Comparison of ENCODE assay signal across 11 cellular contexts in the genomic region with DNA sequence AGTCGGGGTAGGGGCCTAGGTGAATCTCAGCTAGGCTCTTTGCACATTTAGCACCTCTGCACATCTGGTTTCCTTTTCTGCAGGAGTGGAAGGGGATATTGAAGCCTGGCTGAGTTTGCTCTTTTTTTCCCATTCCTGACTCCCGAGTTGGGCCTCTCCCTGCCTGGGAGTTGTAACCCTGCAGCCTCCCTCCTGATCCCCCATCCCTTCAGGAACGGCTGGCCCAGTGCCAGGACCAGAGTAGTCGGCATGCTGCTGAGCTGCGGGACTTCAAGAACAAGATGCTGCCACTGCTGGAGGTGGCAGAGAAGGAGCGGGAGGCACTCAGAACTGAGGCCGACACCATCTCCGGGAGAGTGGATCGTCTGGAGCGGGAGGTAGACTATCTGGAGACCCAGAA. TPM values are rescaled to one million over a fixed set of nuclear protein-coding genes. Genes with fewer than 3 reads are reported as not detected.
A peak's percentile ranks its signal among the peaks of the same experiment; 100 is the strongest.
DNase-seq lines count a peak whose midpoint lies in the region; ATAC-seq, FAIRE-seq and TF ChIP-seq lines count a peak whose summit lies in the region.
"Had no signal": no experiment of that assay in that cellular context is flagged by ENCODE, and none has a peak within 500 bp of the region (broad histone marks: within the 10 kb centered on the region; RNA-seq: fewer than 3 reads in every experiment).

No MANE protein-coding gene starts in this region.

- H3K9ac ChIP-seq in SK-N-SH = no peak overlapping the region
- peak overlapping the region in 1 of 4 experiments; percentile 4; a peak in 1 of 7 replicates for H3K9ac ChIP-seq in H1 (replicated peaks in 1 of 4; ENCODE audit: extremely low read depth in 1 of 4, low read depth in 3 of 4, low read length in 3 of 4)
- H3K9ac ChIP-seq in mucosa of stomach (ENCODE audit: low read length) = peak overlapping the region; percentile 50

- H3K4me1 Mint-ChIP-seq in activated T-helper 17 cell treated with anti-CD3 and anti-CD28 coated beads, Interleukin-2, amount 50 U/mL, for 72 hours = peaks cover 20% of the 10 kb centered on the region

- H3K79me2 ChIP-seq in SK-N-SH (ENCODE audit: insufficient read depth) = no peaks in the 10 kb centered on the region
- peaks cover 0 to 15% of the 10 kb centered on the region in 2 experiments; a peak in 2 of 4 replicates for H3K79me2 ChIP-seq in H1 (ENCODE audit: control insufficient read depth in 1 of 2, insufficient read depth in 2 of 2, low read length in 2 of 2)
- H3K79me2 ChIP-seq in OCI-LY7 (ENCODE audit: insufficient read depth, low read depth, low read length) = no peaks in the 10 kb centered on the region

- H3K27ac Mint-ChIP-seq in activated T-helper 17 cell treated with anti-CD3 and anti-CD28 coated beads, Interleukin-2, amount 50 U/mL, for 72 hours = no peak overlapping the region

- H3K4me2 ChIP-seq in SK-N-SH (peak overlapping the region; percentile 87; the same call in 1 of the 2 replicates), H1 (ENCODE audit: insufficient read depth in 1 of 2, low read depth in 2 of 2, low read length in 2 of 2) (peak overlapping the region; percentile 53 to 69), OCI-LY7 (ENCODE audit: low read length) (no peak overlapping the region)

- peak overlapping the region; percentile 94; the same call in 1 of the 2 replicates for H2AK5ac ChIP-seq in H1 (ENCODE audit: low read depth, low read length)

- no peaks in the 10 kb centered on the region for H4K20me1 ChIP-seq in SK-N-SH (ENCODE audit: insufficient read depth)
- H4K20me1 ChIP-seq in H1 (replicated peaks in 1 of 2; ENCODE audit: control insufficient read depth in 1 of 2, insufficient read depth in 2 of 2, low read length in 2 of 2) = no peaks in the 10 kb centered on the region
- no peaks in the 10 kb centered on the region for H4K20me1 ChIP-seq in OCI-LY7 (ENCODE audit: insufficient read depth, low read length)

- no TSS peak for BruUV-seq in OCI-LY7 (replicated peaks; lab: Mats Ljungman, UMichigan)

- no peaks in the 10 kb centered on the region for H3K27me3 ChIP-seq in SK-N-SH (ENCODE audit: insufficient read depth)
- H3K27me3 ChIP-seq in H1 (replicated peaks in 1 of 4; ENCODE audit: control insufficient read depth in 3 of 4, extremely low read depth in 1 of 4, insufficient read depth in 3 of 4, low read length in 3 of 4) = no peaks in the 10 kb centered on the region; a peak in 1 of 7 replicates
- no peaks in the 10 kb centered on the region for H3K27me3 ChIP-seq in mucosa of stomach (ENCODE audit: control insufficient read depth, insufficient read depth, low read length)

- H2AFZ ChIP-seq in SK-N-SH (ENCODE audit: low read depth) (no peak overlapping the region), H1 (ENCODE audit: low read length) (no peak overlapping the region), OCI-LY7 (ENCODE audit: low read length) (no peak overlapping the region)

- FAIRE-seq in H1 (lab: Jason Lieb, UNC) = no peak
- FAIRE-seq: endothelial cell of umbilical vein, GM19239 had no signal

- H4K8ac ChIP-seq in H1 (ENCODE audit: extremely low read depth, insufficient read depth, low read length) = no peak overlapping the region

- peak overlapping the region in 1 of 2 experiments; percentile 58; a peak in 1 of 4 replicates for H3K4me3 ChIP-seq in SK-N-SH (ENCODE audit: low read depth in 2 of 2, low read length in 1 of 2)
- H3K4me3 ChIP-seq in H1 (ENCODE audit: extremely low read depth in 1 of 4, insufficient read depth in 2 of 4, low read depth in 3 of 4, low read length in 4 of 4) = peak overlapping the region in 3 of 4 experiments; percentile 8 to 48 (median 20); a peak in 4 of 8 replicates
- no peak overlapping the region for H3K4me3 ChIP-seq in mucosa of stomach (ENCODE audit: low read length)
- H3K4me3 ChIP-seq in urinary bladder (ENCODE audit: low read depth, low read length) = peak overlapping the region; percentile 33
- H3K4me3 ChIP-seq in OCI-LY7 (ENCODE audit: low read depth, low read length, poor library complexity, severe bottlenecking) = no peak overlapping the region

- H4K91ac ChIP-seq in H1 (replicated peaks; ENCODE audit: insufficient read length, low read length) = peak overlapping the region; percentile 82

- H3F3A ChIP-seq in SK-N-SH (replicated peaks; ENCODE audit: insufficient read depth) = peaks cover 21% of the 10 kb centered on the region

- TF ChIP-seq RAD21 in SK-N-SH (IDR thresholded peaks at IDR 0.05; ENCODE audit: low read length) = no peak
- no peak for TF ChIP-seq RAD21 in H1 (IDR thresholded peaks at IDR 0.05 in 1 of 2, conservative IDR thresholded peaks at IDR 0.05 in 1 of 2; ENCODE audit: low read depth in 2 of 2, low read length in 2 of 2)

- no peak overlapping the region for H3K4me3 Mint-ChIP-seq in activated T-helper 17 cell treated with anti-CD3 and anti-CD28 coated beads, Interleukin-2, amount 50 U/mL, for 72 hours

- POLR2A ChIA-PET in SK-N-SH (lab: Yijun Ruan, JAX) (no interaction called here), H1 (lab: Charles Lee; ENCODE audit: partially characterized antibody) (interaction anchor here (0.8 kb wide), 1 partner anchor 108 kb away, joined by 3 read pairs; no protein-coding TSS in a partner anchor), OCI-LY7 (lab: Charles Lee) (no interaction called here)

- H3K36me3 Mint-ChIP-seq in activated T-helper 17 cell treated with anti-CD3 and anti-CD28 coated beads, Interleukin-2, amount 50 U/mL, for 72 hours (ENCODE audit: low read depth) = peaks cover 18% of the 10 kb centered on the region

- 71% methylated on average over 9 of the region's 10 CpGs for WGBS in SK-N-SH (ENCODE audit: low lambda C conversion rate)
- WGBS in H1 (ENCODE audit: extremely low coverage in 1 of 2, insufficient coverage in 1 of 2, insufficient read length in 1 of 2, insufficient replicate concordance in 2 of 2, low coverage in 1 of 2, low lambda C conversion rate in 2 of 2, missing lambda C conversion rate in 1 of 2), 2 experiments = 76% methylated on average over 10 of the region's 10 CpGs; no CpG with 5 or more reads in 1 of the 2 experiments
- WGBS in urinary bladder = 24% methylated on average over 10 of the region's 10 CpGs

- no peak overlapping the region for H3K23ac ChIP-seq in H1 (ENCODE audit: insufficient read length)

- H3K9me2 ChIP-seq in SK-N-SH = no peaks in the 10 kb centered on the region
- no peaks in the 10 kb centered on the region for H3K9me2 ChIP-seq in OCI-LY7 (ENCODE audit: insufficient read depth, low read length)

- H3K4me1 ChIP-seq in SK-N-SH (ENCODE audit: control insufficient read depth in 1 of 2, insufficient read depth in 2 of 2, low read depth in 1 of 2, low read length in 1 of 2) (peaks cover 37 to 54% of the 10 kb centered on the region in 2 experiments), H1 (replicated peaks in 1 of 4; ENCODE audit: control insufficient read depth in 3 of 4, insufficient read depth in 4 of 4, low read length in 3 of 4) (peaks cover 14 to 51% (median 27%) of the 10 kb centered on the region in 4 experiments), mucosa of stomach (ENCODE audit: control insufficient read depth, insufficient read depth, low read length) (peaks cover 22% of the 10 kb centered on the region), urinary bladder (ENCODE audit: insufficient read depth) (no peaks in the 10 kb centered on the region), OCI-LY7 (ENCODE audit: insufficient read depth, low read length, poor library complexity, severe bottlenecking) (peaks cover 17% of the 10 kb centered on the region)

- H4K5ac ChIP-seq in H1 (ENCODE audit: insufficient read length, low read depth, low read length) = peak overlapping the region; percentile 32

- CTCF ChIA-PET in SK-N-SH (lab: Yijun Ruan, JAX) = interaction anchor here (0.9 to 7.9 kb wide), 9 partner anchors 13 to 576 kb away, joined by 3 to 104 read pairs (median 8); no protein-coding TSS in a partner anchor
- CTCF ChIA-PET in H1 (lab: Charles Lee; ENCODE audit: partially characterized antibody) = interaction anchor here (0.8 to 4.0 kb wide), 15 partner anchors 22 to 306 kb away, joined by 3 to 23 read pairs (median 9); no protein-coding TSS in a partner anchor
- CTCF ChIA-PET in OCI-LY7 (lab: Charles Lee; ENCODE audit: unreplicated experiment) = no interaction called here

- H3K9me3 ChIP-seq in SK-N-SH = no peaks in the 10 kb centered on the region
- H3K9me3 ChIP-seq in H1 (ENCODE audit: insufficient read depth in 2 of 2, low read depth in 1 of 2, low read length in 1 of 2) = peaks cover 5 to 6% of the 10 kb centered on the region in 2 experiments; a peak in 2 of 4 replicates
- H3K9me3 ChIP-seq in mucosa of stomach (ENCODE audit: control insufficient read depth, low read length) = no peaks in the 10 kb centered on the region
- H3K9me3 ChIP-seq in OCI-LY7 (ENCODE audit: low read length) = no peaks in the 10 kb centered on the region

- no peak for TF ChIP-seq EP300 in SK-N-SH (IDR thresholded peaks at IDR 0.05; ENCODE audit: borderline replicate concordance in 1 of 2, low read depth in 1 of 2, low read length in 1 of 2)
- TF ChIP-seq EP300 in H1 (IDR thresholded peaks at IDR 0.05; ENCODE audit: borderline replicate concordance in 1 of 2, low read depth in 2 of 2, low read length in 2 of 2) = no peak

- TF ChIP-seq CTCF in SK-N-SH (IDR thresholded peaks at IDR 0.05) (no peak), H1 (IDR thresholded peaks at IDR 0.05; ENCODE audit: control extremely low read depth in 1 of 3, insufficient read depth in 1 of 3, low read depth in 1 of 3, low read length in 3 of 3) (no peak), OCI-LY7 (conservative IDR thresholded peaks at IDR 0.05; ENCODE audit: low read length) (no peak)

- peak overlapping the region; percentile 77; the same call in 1 of the 2 replicates for H2BK5ac ChIP-seq in H1 (ENCODE audit: low read depth, low read length)

- H3K27ac ChIP-seq in SK-N-SH (ENCODE audit: low read depth in 2 of 2, low read length in 1 of 2) = peak overlapping the region in 1 of 2 experiments; percentile 96; a peak in 1 of 4 replicates
- H3K27ac ChIP-seq in H1 (ENCODE audit: low read depth, low read length) = no peak overlapping the region
- H3K27ac ChIP-seq in urinary bladder (ENCODE audit: low read depth) = peak overlapping the region; percentile 55
- no peak overlapping the region for H3K27ac ChIP-seq in OCI-LY7 (ENCODE audit: low read depth, low read length, poor library complexity, severe bottlenecking)

- intact Hi-C loops in OCI-LY7 (cut with micrococcal nuclease; ENCODE audit: unreplicated experiment) = no loop called here

- peaks cover 4% of the 10 kb centered on the region in 2 experiments for H3K36me3 ChIP-seq in SK-N-SH (replicated peaks in 1 of 2; ENCODE audit: control insufficient read depth in 1 of 2, insufficient read depth in 2 of 2, low read length in 1 of 2)
- peaks cover 0 to 15% (median 2%) of the 10 kb centered on the region in 4 experiments; a peak in 4 of 8 replicates for H3K36me3 ChIP-seq in H1 (ENCODE audit: control insufficient read depth in 2 of 4, insufficient read depth in 4 of 4, low read length in 3 of 4)
- H3K36me3 ChIP-seq in mucosa of stomach (ENCODE audit: control insufficient read depth, insufficient read depth, low read length) = no peaks in the 10 kb centered on the region
- no peaks in the 10 kb centered on the region for H3K36me3 ChIP-seq in urinary bladder (ENCODE audit: insufficient read depth)
- peaks cover 8% of the 10 kb centered on the region for H3K36me3 ChIP-seq in OCI-LY7 (ENCODE audit: insufficient read depth, low read length)

- peak overlapping the region; percentile 92 for H2BK20ac ChIP-seq in H1 (ENCODE audit: low read length)

- peaks cover 6% of the 10 kb centered on the region; the same call in 1 of the 2 replicates for H3K79me1 ChIP-seq in H1 (ENCODE audit: low read depth, low read length)

- no peaks in the 10 kb centered on the region for H3K9me3 Mint-ChIP-seq in activated T-helper 17 cell treated with anti-CD3 and anti-CD28 coated beads, Interleukin-2, amount 50 U/mL, for 72 hours

- H3K27me3 Mint-ChIP-seq in activated T-helper 17 cell treated with anti-CD3 and anti-CD28 coated beads, Interleukin-2, amount 50 U/mL, for 72 hours = no peaks in the 10 kb centered on the region

- H3K23me2 ChIP-seq in H1 (ENCODE audit: low read depth, low read length) = peaks cover 2% of the 10 kb centered on the region; the same call in 1 of the 2 replicates

- H3K14ac ChIP-seq in H1 (ENCODE audit: insufficient read length) = no peak overlapping the region

- TF ChIP-seq POLR2A in H1 (IDR thresholded peaks at IDR 0.05; ENCODE audit: control extremely low read depth in 1 of 2, low read depth in 2 of 2, low read length in 2 of 2) = no peak

- H3K4ac ChIP-seq in H1 (replicated peaks; ENCODE audit: insufficient read length, low read depth, low read length) = peak overlapping the region; percentile 49

- peak overlapping the region; percentile 92 for H3K18ac ChIP-seq in H1 (ENCODE audit: extremely low read depth, low read length)

- peak overlapping the region; percentile 70; the same call in 1 of the 2 replicates for H2BK12ac ChIP-seq in H1 (ENCODE audit: low read depth, low read length)

- H2BK120ac ChIP-seq in H1 (replicated peaks; ENCODE audit: low read depth, low read length) = peak overlapping the region; percentile 21

- H3K56ac ChIP-seq in H1 (replicated peaks; ENCODE audit: insufficient read length, low read depth, low read length) = no peak overlapping the region

- H2BK15ac ChIP-seq in H1 (ENCODE audit: low read length) = no peak overlapping the region

- DNase-seq in SK-N-SH (no peak), H1 (ENCODE audit: low read depth in 1 of 2, low spot score in 2 of 2) (no peak), NK-92 (lab: John Stamatoyannopoulos, UW; ENCODE audit: unreplicated experiment) (no peak), OCI-LY7 (ENCODE audit: low spot score) (no peak)
- DNase-seq: NCI-H774 had no signal

- ATAC-seq in SK-N-SH treated with all-trans-retinoic acid at 6 μM for 48 hours = no peak
- ATAC-seq in activated T-helper 17 cell treated with anti-CD3 and anti-CD28 coated beads, Interleukin-2, amount 50 U/mL, for 72 hours (replicated peaks) = no peak

RNA-seq across cellular contexts. Expression of a gene that starts 0.8 kb away (rescaled TPM):
- polyA plus RNA-seq in SK-N-SH (2012; rRNA removed) (26.1 and 28.3 TPM in 2 replicates), H1 (2011; rRNA removed) (72.1 and 72.3 TPM in 2 replicates), urinary bladder (144 TPM)
- polyA plus RNA-seq in SK-N-SH (2012; cell fraction: cytosol; rRNA removed) = 20.6 and 25.1 TPM in 2 replicates
- 13.4 and 19.7 TPM in 2 replicates for polyA plus RNA-seq in SK-N-SH (2012; cell fraction: nucleus; rRNA removed)
- total RNA-seq in H1 (2021; fragmentation: NEBNext Ultra II Directional; extraction: Animal tissue kit (Norgen Biotek cat#: 25700)) = 55.3 and 56.0 TPM in 2 replicates
- polyA plus RNA-seq in H1 (2011; cell fraction: cytosol; rRNA removed) = 59.2 TPM
- 50.6 TPM for polyA plus RNA-seq in H1 (2011; cell fraction: nucleus; rRNA removed)
- polyA plus RNA-seq in H1 (2012, experiment 1 of 2) = 79.9 to 91.4 TPM (median 85.9 TPM) in 4 replicates
- polyA plus RNA-seq in H1 (2012, experiment 2 of 2) = 108 TPM
- polyA plus RNA-seq in H1 (2013, experiment 1 of 2) = 129 TPM
- 127 TPM for polyA plus RNA-seq in H1 (2013, experiment 2 of 2)
- polyA minus RNA-seq in H1 (2011; rRNA and poly(A)+ RNA removed) = 44.8 and 47.2 TPM in 2 replicates
- polyA minus RNA-seq in H1 (2011; cell fraction: cytosol; rRNA and poly(A)+ RNA removed) = 24.4 TPM
- polyA minus RNA-seq in H1 (2011; cell fraction: nucleus; rRNA and poly(A)+ RNA removed) = 13.5 TPM
- total RNA-seq in urinary bladder (206 TPM), OCI-LY7 (2022) (0.34 and 0.35 TPM in 2 replicates)
- under 1 TPM; 0.13 to 0.40 TPM for total RNA-seq in activated T-helper 17 cell treated with anti-CD3 and anti-CD28 coated beads, Interleukin-2, amount 50 U/mL, for 72 hours
- 0.21 and 0.44 TPM in 2 replicates for total RNA-seq in OCI-LY7 (2014; rRNA removed; shearing (Covaris generic))

RNA-seq across cellular contexts. Expression of a gene that starts 51.0 kb away (rescaled TPM):
- polyA plus RNA-seq in SK-N-SH (2012; rRNA removed) (7.1 and 10.1 TPM in 2 replicates), H1 (2011; rRNA removed) (40.4 and 46.2 TPM in 2 replicates), urinary bladder (23.5 TPM)
- polyA plus RNA-seq in SK-N-SH (2012; cell fraction: cytosol; rRNA removed) = 7.2 and 8.1 TPM in 2 replicates
- 10.4 and 18.9 TPM in 2 replicates for polyA plus RNA-seq in SK-N-SH (2012; cell fraction: nucleus; rRNA removed)
- total RNA-seq in H1 (2021; fragmentation: NEBNext Ultra II Directional; extraction: Animal tissue kit (Norgen Biotek cat#: 25700)) = 63.0 and 64.3 TPM in 2 replicates
- polyA plus RNA-seq in H1 (2011; cell fraction: cytosol; rRNA removed) = 29.4 TPM
- 45.2 TPM for polyA plus RNA-seq in H1 (2011; cell fraction: nucleus; rRNA removed)
- polyA plus RNA-seq in H1 (2012, experiment 1 of 2) = 21.2 to 32.8 TPM (median 26.6 TPM) in 4 replicates
- 3.0 TPM for polyA plus RNA-seq in H1 (2012, experiment 2 of 2)
- polyA plus RNA-seq in H1 (2013, experiment 1 of 2) = 20.3 TPM
- polyA plus RNA-seq in H1 (2013, experiment 2 of 2) = 19.9 TPM
- polyA minus RNA-seq in H1 (2011; rRNA and poly(A)+ RNA removed) = 191 and 223 TPM in 2 replicates
- 62.8 TPM for polyA minus RNA-seq in H1 (2011; cell fraction: cytosol; rRNA and poly(A)+ RNA removed)
- 55.2 TPM for polyA minus RNA-seq in H1 (2011; cell fraction: nucleus; rRNA and poly(A)+ RNA removed)
- total RNA-seq in urinary bladder (41.7 TPM), OCI-LY7 (2022) (50.2 and 52.6 TPM in 2 replicates)
- 10 to 100 TPM; 44.4 to 71.0 TPM for total RNA-seq in activated T-helper 17 cell treated with anti-CD3 and anti-CD28 coated beads, Interleukin-2, amount 50 U/mL, for 72 hours
- total RNA-seq in OCI-LY7 (2014; rRNA removed; shearing (Covaris generic)) = 17.3 and 20.4 TPM in 2 replicates

Comparison
In these comparisons a context has a peak if more than half of its experiments do, and no peak if none do; other contexts are left out.
1. H3K4me3 ChIP-seq: peak in H1 (3 of 4) and urinary bladder (single experiment); none in mucosa of stomach (single experiment) and OCI-LY7 (single experiment).
2. RNA of a gene that starts 0.8 kb away (total RNA-seq): 206 TPM in urinary bladder (single experiment) and 55.3 to 56.0 TPM in H1; 0.21 to 0.44 TPM in OCI-LY7 and 0.13 to 0.40 TPM in activated T-helper 17 cell treated with anti-CD3 and anti-CD28 coated beads, Interleukin-2, amount 50 U/mL, for 72 hours; every median in the first group is over 10 times any median in the second.